ENCODE assay signal across 8 cellular contexts in the genomic region with DNA sequence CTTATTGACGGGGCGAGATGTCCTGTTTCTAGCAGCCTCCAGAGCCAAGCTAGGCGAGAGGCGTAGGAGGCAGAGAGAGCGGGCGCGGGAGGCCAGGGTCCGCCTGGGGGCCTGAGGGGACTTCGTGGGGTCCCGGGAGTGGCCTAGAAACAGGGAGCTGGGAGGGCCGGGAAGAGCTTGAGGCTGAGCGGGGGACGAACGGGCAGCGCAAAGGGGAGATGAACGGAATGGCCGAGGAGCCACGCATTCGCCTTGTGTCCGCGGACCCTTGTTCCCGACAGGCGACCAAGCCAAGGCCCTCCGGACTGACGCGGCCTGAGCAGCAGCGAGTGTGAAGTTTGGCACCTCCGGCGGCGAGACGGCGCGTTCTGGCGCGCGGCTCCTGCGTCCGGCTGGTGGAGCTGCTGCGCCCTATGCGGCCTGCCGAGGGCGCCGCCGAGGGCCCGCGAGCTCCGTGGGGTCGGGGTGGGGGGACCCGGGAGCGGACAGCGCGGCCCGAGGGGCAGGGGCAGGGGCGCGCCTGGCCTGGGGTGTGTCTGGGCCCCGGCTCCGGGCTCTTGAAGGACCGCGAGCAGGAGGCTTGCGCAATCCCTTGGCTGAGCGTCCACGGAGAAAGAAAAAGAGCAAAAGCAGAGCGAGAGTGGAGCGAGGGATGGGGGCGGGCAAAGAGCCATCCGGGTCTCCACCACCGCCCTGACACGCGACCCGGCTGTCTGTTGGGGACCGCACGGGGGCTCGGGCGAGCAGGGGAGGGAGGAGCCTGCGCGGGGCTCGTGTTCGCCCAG. TPM values are rescaled to one million over a fixed set of nuclear protein-coding genes. Genes with fewer than 3 reads are reported as not detected.
DNase-seq lines count a peak whose midpoint lies in the region; ATAC-seq and TF ChIP-seq lines count a peak whose summit lies in the region.

No MANE protein-coding gene starts in this region.

- H3K4me3 ChIP-seq in fibroblast of lung (replicated peaks in 1 of 4; ENCODE audit: control extremely low read depth in 1 of 4, insufficient read depth in 1 of 4, low read depth in 3 of 4, low read length in 4 of 4) (peak overlapping the region in 1 of 4 experiments; percentile 51), osteoblast (ENCODE audit: insufficient read depth, low read length) (peak overlapping the region; percentile 63)

- H3K79me2 ChIP-seq in fibroblast of lung (ENCODE audit: control insufficient read depth, insufficient read depth, low read length), result peaks cover 13% of the 10 kb centered on the region
- peaks cover 23% of the 10 kb centered on the region for H3K79me2 ChIP-seq in osteoblast (ENCODE audit: insufficient read depth, low read length)

- no peak overlapping the region for H3K27ac ChIP-seq in fibroblast of lung (ENCODE audit: insufficient read depth, low read length)
- H3K27ac ChIP-seq in osteoblast (ENCODE audit: low read depth, low read length), result no peak overlapping the region

- H3K4me1 ChIP-seq in fibroblast of lung (ENCODE audit: control insufficient read depth, extremely low read depth, insufficient read depth, low read length) (peaks cover 17% of the 10 kb centered on the region), osteoblast (ENCODE audit: insufficient read depth, low read length) (peaks cover 21% of the 10 kb centered on the region)

- H3K36me3 ChIP-seq in fibroblast of lung (ENCODE audit: control insufficient read depth, insufficient read depth, low read length) (peaks cover 3% of the 10 kb centered on the region), osteoblast (ENCODE audit: insufficient read depth, low read length) (peaks cover under 1% of the 10 kb centered on the region)

- H2AFZ ChIP-seq in fibroblast of lung (ENCODE audit: low read length) (no peak overlapping the region), osteoblast (ENCODE audit: low read length) (peak overlapping the region; percentile 51)

- no peaks in the 10 kb centered on the region for H3K9me3 Mint-ChIP-seq in activated CD4-positive, alpha-beta T cell treated with anti-CD3 and anti-CD28 coated beads, Interleukin-2, amount 10 ng/mL, durations not matched to agents 7 days and 5 days
- H3K9me3 Mint-ChIP-seq in activated B cell treated with CpG ODN at 0.5 μM for 24 hours, result no peaks in the 10 kb centered on the region

- CTCF ChIA-PET in activated CD4-positive, alpha-beta T cell treated with anti-CD3 and anti-CD28 coated beads, Interleukin-2, amount 10 ng/mL, durations not matched to agents 7 days and 5 days (lab: Charles Lee), result interaction anchor here (0.8 to 14.5 kb wide), 17 partner anchors 9 to 261 kb away, joined by 3 to 257 read pairs (median 5); a partner anchor contains a TSS
- CTCF ChIA-PET in activated B cell treated with CpG ODN at 0.5 μM for 24 hours (lab: Charles Lee), result interaction anchor here (1.1 to 1.8 kb wide), 5 partner anchors 29 to 130 kb away, joined by 3 to 7 read pairs (median 5); no protein-coding TSS in a partner anchor

- DNase-seq in activated CD4-positive, alpha-beta T cell treated with anti-CD3 and anti-CD28 coated beads, Interleukin-2, amount 10 ng/mL, durations not matched to agents 7 days and 5 days, result no peak
- DNase-seq in activated CD4-positive, alpha-beta T cell treated with anti-CD3 and anti-CD28 coated beads, Interleukin-2, amount 50 U/mL, for 4 hours, result no peak
- DNase-seq in activated B cell treated with CpG ODN at 0.5 μM for 24 hours (peak; percentile 42), fibroblast of lung (ENCODE audit: low read depth in 2 of 2) (peak in 1 of 2 donors; percentile 66), osteoblast (ENCODE audit: insufficient read length, low spot score, missing footprints) (peak; percentile 87)
- DNase-seq in stimulated activated CD4-positive, alpha-beta T cell treated with anti-CD3 and anti-CD28 coated beads, Interleukin-1b, Interleukin-23, amount 100 ng/mL, for 48 hours, result no peak

- H3K9me3 ChIP-seq in fibroblast of lung (ENCODE audit: control insufficient read depth, insufficient read depth, low read depth, low read length) (no peaks in the 10 kb centered on the region), osteoblast (ENCODE audit: low read depth, low read length) (no peaks in the 10 kb centered on the region)

- TF ChIP-seq CTCF in activated B cell treated with CpG ODN at 0.5 μM for 24 hours (IDR thresholded peaks at IDR 0.05) (no peak), fibroblast of lung (conservative IDR thresholded peaks at IDR 0.05 in 1 of 2, IDR thresholded peaks at IDR 0.05 in 1 of 2; ENCODE audit: low read depth in 1 of 2, low read length in 2 of 2) (no peak), osteoblast (IDR thresholded peaks at IDR 0.05; ENCODE audit: extremely low read depth, low read depth, low read length) (no peak)

- H3K27ac Mint-ChIP-seq in activated CD4-positive, alpha-beta T cell treated with anti-CD3 and anti-CD28 coated beads, Interleukin-2, amount 10 ng/mL, durations not matched to agents 7 days and 5 days, result peak overlapping the region; percentile 64
- H3K27ac Mint-ChIP-seq in activated B cell treated with CpG ODN at 0.5 μM for 24 hours, result peak overlapping the region; percentile 30

- H3K36me3 Mint-ChIP-seq in activated CD4-positive, alpha-beta T cell treated with anti-CD3 and anti-CD28 coated beads, Interleukin-2, amount 10 ng/mL, durations not matched to agents 7 days and 5 days (ENCODE audit: low read depth), result peaks cover 16% of the 10 kb centered on the region
- H3K36me3 Mint-ChIP-seq in activated B cell treated with CpG ODN at 0.5 μM for 24 hours (ENCODE audit: low read depth), result peaks cover 18% of the 10 kb centered on the region

- peak overlapping the region; percentile 44 for H3K4me2 ChIP-seq in fibroblast of lung (ENCODE audit: extremely low read depth, insufficient read depth, low read length)
- peak overlapping the region; percentile 65 for H3K4me2 ChIP-seq in osteoblast (ENCODE audit: insufficient read depth, low read length)

- H3K4me3 Mint-ChIP-seq in activated CD4-positive, alpha-beta T cell treated with anti-CD3 and anti-CD28 coated beads, Interleukin-2, amount 10 ng/mL, durations not matched to agents 7 days and 5 days, result peak overlapping the region; percentile 45
- peak overlapping the region; percentile 60 for H3K4me3 Mint-ChIP-seq in activated B cell treated with CpG ODN at 0.5 μM for 24 hours

- POLR2A ChIA-PET in activated CD4-positive, alpha-beta T cell treated with anti-CD3 and anti-CD28 coated beads, Interleukin-2, amount 10 ng/mL, durations not matched to agents 7 days and 5 days (lab: Charles Lee), result no interaction called here
- POLR2A ChIA-PET in activated B cell treated with CpG ODN at 0.5 μM for 24 hours (lab: Charles Lee), result interaction anchor here (0.6 to 7.2 kb wide), 20 partner anchors 10 to 1668 kb away, joined by 3 to 212 read pairs (median 5); a partner anchor contains a TSS

- peaks cover 38% of the 10 kb centered on the region for H3K4me1 Mint-ChIP-seq in activated CD4-positive, alpha-beta T cell treated with anti-CD3 and anti-CD28 coated beads, Interleukin-2, amount 10 ng/mL, durations not matched to agents 7 days and 5 days
- H3K4me1 Mint-ChIP-seq in activated B cell treated with CpG ODN at 0.5 μM for 24 hours, result peaks cover 63% of the 10 kb centered on the region

- H4K20me1 ChIP-seq in fibroblast of lung (ENCODE audit: control insufficient read depth, extremely low read depth, insufficient read depth, low read length), result no peaks in the 10 kb centered on the region
- H4K20me1 ChIP-seq in osteoblast (ENCODE audit: insufficient read depth, low read length), result peaks cover 24% of the 10 kb centered on the region

- H3K27me3 Mint-ChIP-seq in activated CD4-positive, alpha-beta T cell treated with anti-CD3 and anti-CD28 coated beads, Interleukin-2, amount 10 ng/mL, durations not matched to agents 7 days and 5 days, result peaks cover 37% of the 10 kb centered on the region
- H3K27me3 Mint-ChIP-seq in activated B cell treated with CpG ODN at 0.5 μM for 24 hours, result peaks cover 20% of the 10 kb centered on the region

- H3K9ac ChIP-seq in fibroblast of lung (ENCODE audit: insufficient read depth, low read length), result no peak overlapping the region

- ATAC-seq in activated B cell treated with CpG ODN at 0.5 μM for 24 hours (ENCODE audit: low read depth), result no peak
- ATAC-seq in GM19023 (IDR thresholded peaks at IDR 0.05; ENCODE audit: unreplicated experiment), result no peak
- no peak for ATAC-seq in GM19397 (IDR thresholded peaks at IDR 0.05; ENCODE audit: unreplicated experiment)

- intact Hi-C loops in activated B cell treated with CpG ODN at 0.5 μM for 24 hours (cut with micrococcal nuclease), result no loop called here

- H3K27me3 ChIP-seq in fibroblast of lung (ENCODE audit: control insufficient read depth, insufficient read depth, low read length) (peaks cover 34% of the 10 kb centered on the region), osteoblast (ENCODE audit: insufficient read depth, low read length) (peaks cover 42% of the 10 kb centered on the region)

RNA-seq across cellular contexts. Expression of a gene that starts 1.2 kb away (rescaled TPM):
- total RNA-seq in activated CD4-positive, alpha-beta T cell treated with anti-CD3 and anti-CD28 coated beads, Interleukin-2, amount 10 ng/mL, durations not matched to agents 7 days and 5 days, result 10 to 100 TPM; 35.0 TPM
- total RNA-seq in activated B cell treated with CpG ODN at 0.5 μM for 24 hours, result 55.6 and 56.3 TPM in 2 replicates
- 11.0 and 13.4 TPM in 2 replicates for total RNA-seq in fibroblast of lung
- polyA plus RNA-seq in fibroblast of lung, result 5.4 and 5.6 TPM in 2 replicates
- 8.8 TPM in 2 replicates for polyA plus RNA-seq in fibroblast of lung (2012)
- 1.3 and 1.6 TPM in 2 replicates for polyA minus RNA-seq in fibroblast of lung (ENCODE audit: low replicate concordance)
- 17.1 and 22.1 TPM in 2 replicates for total RNA-seq in osteoblast

RNA-seq across cellular contexts. Expression of a gene that starts 43.5 kb away (rescaled TPM):
- total RNA-seq in activated CD4-positive, alpha-beta T cell treated with anti-CD3 and anti-CD28 coated beads, Interleukin-2, amount 10 ng/mL, durations not matched to agents 7 days and 5 days, result 1 to 10 TPM; 4.3 to 6.4 TPM
- 4.0 and 4.9 TPM in 2 replicates for total RNA-seq in activated B cell treated with CpG ODN at 0.5 μM for 24 hours
- total RNA-seq in fibroblast of lung, result 3.3 and 4.0 TPM in 2 replicates
- polyA plus RNA-seq in fibroblast of lung, result 0.19 and 0.41 TPM in 2 replicates
- polyA plus RNA-seq in fibroblast of lung (2012), result 4.9 and 5.2 TPM in 2 replicates
- polyA minus RNA-seq in fibroblast of lung (ENCODE audit: low replicate concordance), result 1.5 and 6.8 TPM in 2 replicates
- 2.4 and 3.3 TPM in 2 replicates for total RNA-seq in osteoblast

Comparison
In these comparisons a context has a peak if more than half of its experiments do, and no peak if none do; other contexts are left out.
1. DNase-seq: peak in activated B cell treated with CpG ODN at 0.5 μM for 24 hours (single experiment) and osteoblast (single experiment); none in activated CD4-positive, alpha-beta T cell treated with anti-CD3 and anti-CD28 coated beads, Interleukin-2, amount 10 ng/mL, durations not matched to agents 7 days and 5 days (single experiment), activated CD4-positive, alpha-beta T cell treated with anti-CD3 and anti-CD28 coated beads, Interleukin-2, amount 50 U/mL, for 4 hours (0 of 2) and stimulated activated CD4-positive, alpha-beta T cell treated with anti-CD3 and anti-CD28 coated beads, Interleukin-1b, Interleukin-23, amount 100 ng/mL, for 48 hours (single experiment).